Comparison of ENCODE assay signal across 8 cellular contexts in the genomic region with DNA sequence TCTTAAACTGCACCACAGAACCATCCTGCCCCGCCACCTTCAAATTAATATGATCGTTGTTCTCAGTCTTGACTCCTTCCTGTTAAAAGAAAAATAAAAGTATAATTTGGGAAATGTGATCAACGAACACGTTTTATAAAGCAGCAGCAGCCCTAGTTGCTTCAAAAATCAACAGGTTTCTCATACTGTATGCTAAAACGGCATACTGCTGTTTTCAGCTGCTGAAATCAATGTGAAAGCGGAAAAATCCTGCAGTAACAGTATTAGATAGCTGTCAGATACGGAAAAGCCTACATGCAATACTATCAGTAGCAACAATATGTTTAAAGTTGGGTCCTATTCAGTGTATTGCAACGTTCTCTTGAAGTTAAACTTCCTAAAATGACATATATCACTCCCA.
DNase-seq lines count a peak whose midpoint lies in the region; ATAC-seq and TF ChIP-seq lines count a peak whose summit lies in the region.

No MANE protein-coding gene starts in this region.

- no peaks in the 10 kb centered on the region for H3K9me3 ChIP-seq in SK-N-MC (ENCODE audit: low read depth, low read length)

- peak overlapping the region; percentile 76 for H3K4me3 ChIP-seq in GM12864 (ENCODE audit: low read depth, low read length)
- peak overlapping the region; percentile 93 for H3K4me3 ChIP-seq in SK-N-MC
- H3K4me3 ChIP-seq in fibroblast of pulmonary artery (replicated peaks; ENCODE audit: low read depth, low read length): peak overlapping the region; percentile 82
- H3K4me3 ChIP-seq in retinal pigment epithelial cell (ENCODE audit: low read length): peak overlapping the region; percentile 97

- no peak overlapping the region for H3K27ac ChIP-seq in SK-N-MC

- TF ChIP-seq CTCF in GM12864 (IDR thresholded peaks at IDR 0.05; ENCODE audit: low read depth, low read length, missing control alignments) (no peak), fibroblast of pulmonary artery (IDR thresholded peaks at IDR 0.05; ENCODE audit: low read length, missing control alignments) (no peak), retinal pigment epithelial cell (conservative IDR thresholded peaks at IDR 0.05; ENCODE audit: low read depth, low read length) (no peak)

- no peak for ATAC-seq in GM18520 (IDR thresholded peaks at IDR 0.05; ENCODE audit: unreplicated experiment)

- H3K9ac ChIP-seq in SK-N-MC (ENCODE audit: insufficient read length): peak overlapping the region; percentile 98

- DNase-seq in GM12864 (ENCODE audit: low read depth): no peak
- DNase-seq in SK-N-MC (ENCODE audit: low read depth, low spot score): no peak
- DNase-seq in fibroblast of pulmonary artery (ENCODE audit: low read depth): no peak
- DNase-seq in retinal pigment epithelial cell (ENCODE audit: low read depth): no peak
- DNase-seq in NCI-H2196 treated with DMSO at 0.1 percent for 48 hours (lab: John Stamatoyannopoulos, UW; ENCODE audit: unreplicated experiment): no peak
- no peak for DNase-seq in NCI-H345 treated with DMSO at 0.1 percent for 48 hours (lab: John Stamatoyannopoulos, UW; ENCODE audit: unreplicated experiment)
- DNase-seq in NAMALWA (ENCODE audit: low spot score): no peak

- peaks cover 46% of the 10 kb centered on the region for H3K36me3 ChIP-seq in SK-N-MC (ENCODE audit: insufficient read depth, low read length)
